ENCODE assay signal across 15 cellular contexts in the genomic region with DNA sequence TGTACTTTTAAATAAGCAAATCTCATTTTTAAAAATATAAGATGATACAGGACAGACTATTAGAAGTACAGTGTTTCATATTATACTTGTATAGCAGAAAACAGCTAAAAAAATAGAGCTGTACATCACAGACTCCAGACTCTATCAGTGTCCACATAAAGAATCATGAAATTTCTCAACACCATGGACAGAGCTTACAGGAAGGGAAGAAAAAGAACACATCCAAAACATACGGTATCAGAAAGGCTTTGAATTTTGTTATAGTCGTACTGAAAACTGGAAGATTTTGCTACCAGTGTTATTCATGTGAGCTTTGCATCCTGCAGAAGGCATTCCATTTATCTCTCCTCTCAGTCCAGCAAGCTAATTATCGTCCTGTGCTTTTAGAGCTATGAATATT.
A peak's percentile ranks its signal among the peaks of the same experiment; 100 is the strongest.
DNase-seq lines count a peak whose midpoint lies in the region; ATAC-seq and TF ChIP-seq lines count a peak whose summit lies in the region.
"Had no signal": no experiment of that assay in that cellular context is flagged by ENCODE, and none has a peak within 500 bp of the region (broad histone marks: within the 10 kb centered on the region; RNA-seq: fewer than 3 reads in every experiment).

No MANE protein-coding gene starts in this region.

- no peaks in the 10 kb centered on the region for H3K27me3 ChIP-seq in HCT116 (ENCODE audit: insufficient read depth, low read length)
- no peaks in the 10 kb centered on the region for H3K27me3 ChIP-seq in heart left ventricle
- H3K27me3 ChIP-seq: BLaER1 treated with 17β-estradiol and CSF1 and Interleukin-3, amounts not matched to agents 10 nM and 100 nM had no signal

- H3K79me2 ChIP-seq in HCT116 (ENCODE audit: insufficient read depth, low read length): no peaks in the 10 kb centered on the region

- H3K36me3 ChIP-seq in HCT116 (ENCODE audit: control insufficient read depth in 1 of 2, insufficient read depth in 2 of 2, low read length in 2 of 2) (no peaks in the 10 kb centered on the region), heart left ventricle (no peaks in the 10 kb centered on the region)
- H3K36me3 ChIP-seq: BLaER1 treated with 17β-estradiol and CSF1 and Interleukin-3, amounts not matched to agents 10 nM and 100 nM; HAP-1 had no signal

- H3K4me3 ChIP-seq in HCT116 (replicated peaks in 1 of 2; ENCODE audit: low read depth in 1 of 2, low read length in 2 of 2) (no peak overlapping the region), choroid plexus epithelial cell (ENCODE audit: low read depth, low read length) (no peak overlapping the region), heart left ventricle (no peak overlapping the region)
- H3K4me3 ChIP-seq: BLaER1 treated with 17β-estradiol and CSF1 and Interleukin-3, amounts not matched to agents 10 nM and 100 nM; HAP-1 had no signal

- no peak for TF ChIP-seq RAD21 in HCT116 (IDR thresholded peaks at IDR 0.05; ENCODE audit: low read depth)

- CTCF ChIA-PET in HCT116 (lab: Charles Lee): interaction anchor here (1.2 kb wide), 1 partner anchor 305 kb away, joined by 4 read pairs; no protein-coding TSS in a partner anchor

- no peak for TF ChIP-seq CTCF in HCT116 (IDR thresholded peaks at IDR 0.05 in 2 of 3, conservative IDR thresholded peaks at IDR 0.05 in 1 of 3; ENCODE audit: borderline replicate concordance in 1 of 3, insufficient read depth in 1 of 3, low read depth in 2 of 3, low read length in 2 of 3)
- TF ChIP-seq CTCF in choroid plexus epithelial cell (conservative IDR thresholded peaks at IDR 0.05; ENCODE audit: low read depth, low read length): no peak
- no peak for TF ChIP-seq CTCF in heart left ventricle (IDR thresholded peaks at IDR 0.05)

- BruUV-seq in HCT116 (replicated peaks; lab: Mats Ljungman, UMichigan): no TSS peak

- POLR2A ChIA-PET in HCT116 (lab: Charles Lee): no interaction called here

- ATAC-seq in HCT116 (no peak), heart left ventricle (no peak)
- ATAC-seq: CD8-positive, alpha-beta T cell had no signal

- RAD21 ChIA-PET in HCT116 (lab: Charles Lee; ENCODE audit: low non-redundant PET in 1 of 2, low total read pairs in 2 of 2, uncharacterized antibody in 2 of 2, unreplicated experiment in 2 of 2): no interaction called here

- no peak overlapping the region for H3K4me2 ChIP-seq in HCT116 (ENCODE audit: low read length)
- H3K4me2 ChIP-seq: BLaER1 treated with 17β-estradiol and CSF1 and Interleukin-3, amounts not matched to agents 10 nM and 100 nM had no signal

- H3K9me2 ChIP-seq in HCT116 (ENCODE audit: insufficient read depth): no peaks in the 10 kb centered on the region

- no peak overlapping the region for H3K9ac ChIP-seq in HCT116 (ENCODE audit: low read length)
- H3K9ac ChIP-seq: BLaER1 treated with 17β-estradiol and CSF1 and Interleukin-3, amounts not matched to agents 10 nM and 100 nM had no signal

- no peak for TF ChIP-seq POLR2A in HCT116 (IDR thresholded peaks at IDR 0.05; ENCODE audit: borderline replicate concordance, extremely low read depth, insufficient read depth, insufficient read length)
- TF ChIP-seq POLR2A in heart left ventricle (IDR thresholded peaks at IDR 0.05): no peak

- no peak overlapping the region for H3K27ac ChIP-seq in HCT116 (ENCODE audit: low read depth, low read length)
- H3K27ac ChIP-seq in heart left ventricle: no peak overlapping the region
- H3K27ac ChIP-seq: BLaER1 treated with 17β-estradiol and CSF1 and Interleukin-3, amounts not matched to agents 10 nM and 100 nM; HL-60 had no signal

- H3K4me1 ChIP-seq in HCT116 (ENCODE audit: control insufficient read depth in 1 of 2, insufficient read depth in 2 of 2, low read length in 2 of 2): no peaks in the 10 kb centered on the region
- no peaks in the 10 kb centered on the region for H3K4me1 ChIP-seq in heart left ventricle
- H3K4me1 ChIP-seq: BLaER1 treated with 17β-estradiol and CSF1 and Interleukin-3, amounts not matched to agents 10 nM and 100 nM; HAP-1 had no signal

- WGBS in heart left ventricle, 4 donors: 58 to 65% (median 65%) methylated on average over 3 of the region's 3 CpGs

- DNase-seq in HCT116 (ENCODE audit: low read depth, low spot score) (no peak), LHCN-M2 (ENCODE audit: low read depth) (peak; percentile 7), choroid plexus epithelial cell (ENCODE audit: low read depth) (peak; percentile 1), myocyte (ENCODE audit: low read depth) (peak; percentile 24), RKO (ENCODE audit: low spot score) (no peak), heart left ventricle (no peak)
- no peak for DNase-seq in stimulated activated CD4-positive, alpha-beta T cell treated with anti-CD3 and anti-CD28 coated beads, Interleukin-15, amount 100 ng/mL, for 24 hours
- DNase-seq: Calu3; CD8-positive, alpha-beta T cell; DMS79 treated with DMSO at 0.1 percent for 48 hours; GF-D8; HFFc6 had no signal

- no peak overlapping the region for H2AFZ ChIP-seq in HCT116 (ENCODE audit: low read depth, low read length, poor library complexity, severe bottlenecking)

- no peaks in the 10 kb centered on the region for H4K20me1 ChIP-seq in HCT116 (ENCODE audit: insufficient read depth)
- H4K20me1 ChIP-seq: BLaER1 treated with 17β-estradiol and CSF1 and Interleukin-3, amounts not matched to agents 10 nM and 100 nM had no signal

- intact Hi-C loops in HCT116 (cut with micrococcal nuclease): no loop called here
- intact Hi-C loops in heart left ventricle (cut with DNase I): no loop called here

- H3K9me3 ChIP-seq in HCT116 (ENCODE audit: control insufficient read depth in 1 of 2, insufficient read depth in 1 of 2, low read depth in 1 of 2, low read length in 2 of 2): no peaks in the 10 kb centered on the region
- H3K9me3 ChIP-seq in heart left ventricle: peaks cover 0 to 4% (median 0%) of the 10 kb centered on the region in 12 donors
- H3K9me3 ChIP-seq: HAP-1 had no signal

TF ChIP-seq in HCT116, 20 proteins besides CTCF, POLR2A, EP300 and RAD21:
- TF ChIP-seq, protein P1, sequence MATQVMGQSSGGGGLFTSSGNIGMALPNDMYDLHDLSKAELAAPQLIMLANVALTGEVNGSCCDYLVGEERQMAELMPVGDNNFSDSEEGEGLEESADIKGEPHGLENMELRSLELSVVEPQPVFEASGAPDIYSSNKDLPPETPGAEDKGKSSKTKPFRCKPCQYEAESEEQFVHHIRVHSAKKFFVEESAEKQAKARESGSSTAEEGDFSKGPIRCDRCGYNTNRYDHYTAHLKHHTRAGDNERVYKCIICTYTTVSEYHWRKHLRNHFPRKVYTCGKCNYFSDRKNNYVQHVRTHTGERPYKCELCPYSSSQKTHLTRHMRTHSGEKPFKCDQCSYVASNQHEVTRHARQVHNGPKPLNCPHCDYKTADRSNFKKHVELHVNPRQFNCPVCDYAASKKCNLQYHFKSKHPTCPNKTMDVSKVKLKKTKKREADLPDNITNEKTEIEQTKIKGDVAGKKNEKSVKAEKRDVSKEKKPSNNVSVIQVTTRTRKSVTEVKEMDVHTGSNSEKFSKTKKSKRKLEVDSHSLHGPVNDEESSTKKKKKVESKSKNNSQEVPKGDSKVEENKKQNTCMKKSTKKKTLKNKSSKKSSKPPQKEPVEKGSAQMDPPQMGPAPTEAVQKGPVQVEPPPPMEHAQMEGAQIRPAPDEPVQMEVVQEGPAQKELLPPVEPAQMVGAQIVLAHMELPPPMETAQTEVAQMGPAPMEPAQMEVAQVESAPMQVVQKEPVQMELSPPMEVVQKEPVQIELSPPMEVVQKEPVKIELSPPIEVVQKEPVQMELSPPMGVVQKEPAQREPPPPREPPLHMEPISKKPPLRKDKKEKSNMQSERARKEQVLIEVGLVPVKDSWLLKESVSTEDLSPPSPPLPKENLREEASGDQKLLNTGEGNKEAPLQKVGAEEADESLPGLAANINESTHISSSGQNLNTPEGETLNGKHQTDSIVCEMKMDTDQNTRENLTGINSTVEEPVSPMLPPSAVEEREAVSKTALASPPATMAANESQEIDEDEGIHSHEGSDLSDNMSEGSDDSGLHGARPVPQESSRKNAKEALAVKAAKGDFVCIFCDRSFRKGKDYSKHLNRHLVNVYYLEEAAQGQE (IDR thresholded peaks at IDR 0.05; ENCODE audit: low read depth): peak; percentile 33
- TF ChIP-seq JUND (IDR thresholded peaks at IDR 0.05): no peak

Comparison
In these comparisons a context has a peak if more than half of its experiments do, and no peak if none do; other contexts are left out.
1. DNase-seq: peak in LHCN-M2 (single experiment), choroid plexus epithelial cell (single experiment) and myocyte (single experiment); none in HCT116 (single experiment), RKO (single experiment), heart left ventricle (0 of 5) and stimulated activated CD4-positive, alpha-beta T cell treated with anti-CD3 and anti-CD28 coated beads, Interleukin-15, amount 100 ng/mL, for 24 hours (single experiment).